Comparison of ENCODE assay signal across 1 cellular context in the genomic region with DNA sequence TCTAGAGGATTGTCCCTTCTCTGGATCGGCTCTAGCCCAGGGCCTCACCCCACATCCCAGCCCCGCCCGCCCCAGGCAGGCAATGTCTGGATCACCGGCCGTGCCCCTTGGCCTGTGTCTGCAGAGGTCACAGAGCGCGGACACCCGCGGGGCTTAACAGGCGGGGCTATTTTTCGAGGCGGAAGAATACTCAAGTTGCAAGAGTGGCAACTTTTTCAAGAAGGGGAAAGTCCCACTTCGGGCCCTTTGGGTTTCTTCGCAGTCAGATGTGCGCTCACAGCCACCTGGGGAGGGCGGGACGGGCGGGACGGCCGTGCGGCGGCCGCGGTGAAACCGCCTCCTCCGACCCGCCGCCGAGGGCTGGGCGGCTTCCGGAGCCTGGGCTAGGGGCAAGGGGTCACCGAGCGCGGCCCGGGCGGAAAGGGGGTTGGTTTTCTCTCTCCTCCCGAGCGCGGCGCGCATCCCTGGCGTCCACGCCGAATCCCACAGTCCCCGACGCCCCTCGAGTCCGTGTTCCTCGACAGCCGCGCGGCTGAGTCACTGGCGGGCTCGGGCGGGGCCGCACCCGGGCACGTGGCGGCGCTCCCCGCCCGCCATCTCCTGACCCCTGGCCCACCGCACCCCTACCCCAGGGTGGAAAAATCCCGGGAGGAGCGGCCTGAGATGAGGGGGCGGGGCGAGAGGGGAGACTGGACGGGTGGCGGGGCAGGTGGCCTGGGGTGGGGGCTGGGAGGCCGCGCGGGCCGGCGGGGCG.
TF ChIP-seq lines count a peak whose summit lies in the region.

No MANE protein-coding gene starts in this region.

TF ChIP-seq in HepG2, 621 proteins besides CTCF, POLR2A, EP300 and RAD21 (continued from another document and continues in another):
- no peak for TF ChIP-seq PRPF4 (IDR thresholded peaks at IDR 0.05; ENCODE audit: low read depth, low read length, poor library complexity, severe bottlenecking)
- TF ChIP-seq ZNF3 (CRISPR knock-in tag; IDR thresholded peaks at IDR 0.05), result no peak
- no peak for TF ChIP-seq RFX1 (IDR thresholded peaks at IDR 0.05)
- peak; percentile 80 for TF ChIP-seq RARA (CRISPR knock-in tag; IDR thresholded peaks at IDR 0.05)
- 0 out of 2 replicates have a peak, but pooled peaks have one; percentile 61 for TF ChIP-seq ZNF709 (CRISPR knock-in tag; IDR thresholded peaks at IDR 0.05)
- TF ChIP-seq NFKBIZ (CRISPR knock-in tag; IDR thresholded peaks at IDR 0.05), result peak; percentile 41; the same call in 1 of the 2 replicates
- TF ChIP-seq PHF5A (CRISPR knock-in tag; IDR thresholded peaks at IDR 0.05; ENCODE audit: low read depth, unreplicated experiment), result no peak
- TF ChIP-seq, protein P1, sequence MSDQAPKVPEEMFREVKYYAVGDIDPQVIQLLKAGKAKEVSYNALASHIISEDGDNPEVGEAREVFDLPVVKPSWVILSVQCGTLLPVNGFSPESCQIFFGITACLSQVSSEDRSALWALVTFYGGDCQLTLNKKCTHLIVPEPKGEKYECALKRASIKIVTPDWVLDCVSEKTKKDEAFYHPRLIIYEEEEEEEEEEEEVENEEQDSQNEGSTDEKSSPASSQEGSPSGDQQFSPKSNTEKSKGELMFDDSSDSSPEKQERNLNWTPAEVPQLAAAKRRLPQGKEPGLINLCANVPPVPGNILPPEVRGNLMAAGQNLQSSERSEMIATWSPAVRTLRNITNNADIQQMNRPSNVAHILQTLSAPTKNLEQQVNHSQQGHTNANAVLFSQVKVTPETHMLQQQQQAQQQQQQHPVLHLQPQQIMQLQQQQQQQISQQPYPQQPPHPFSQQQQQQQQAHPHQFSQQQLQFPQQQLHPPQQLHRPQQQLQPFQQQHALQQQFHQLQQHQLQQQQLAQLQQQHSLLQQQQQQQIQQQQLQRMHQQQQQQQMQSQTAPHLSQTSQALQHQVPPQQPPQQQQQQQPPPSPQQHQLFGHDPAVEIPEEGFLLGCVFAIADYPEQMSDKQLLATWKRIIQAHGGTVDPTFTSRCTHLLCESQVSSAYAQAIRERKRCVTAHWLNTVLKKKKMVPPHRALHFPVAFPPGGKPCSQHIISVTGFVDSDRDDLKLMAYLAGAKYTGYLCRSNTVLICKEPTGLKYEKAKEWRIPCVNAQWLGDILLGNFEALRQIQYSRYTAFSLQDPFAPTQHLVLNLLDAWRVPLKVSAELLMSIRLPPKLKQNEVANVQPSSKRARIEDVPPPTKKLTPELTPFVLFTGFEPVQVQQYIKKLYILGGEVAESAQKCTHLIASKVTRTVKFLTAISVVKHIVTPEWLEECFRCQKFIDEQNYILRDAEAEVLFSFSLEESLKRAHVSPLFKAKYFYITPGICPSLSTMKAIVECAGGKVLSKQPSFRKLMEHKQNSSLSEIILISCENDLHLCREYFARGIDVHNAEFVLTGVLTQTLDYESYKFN (CRISPR knock-in tag; conservative IDR thresholded peaks at IDR 0.05), result peak; percentile 53
- no peak for TF ChIP-seq GZF1 (CRISPR knock-in tag; IDR thresholded peaks at IDR 0.05)
- no peak for TF ChIP-seq CC2D1A (CRISPR knock-in tag; IDR thresholded peaks at IDR 0.05)
- TF ChIP-seq ZBTB42 (CRISPR knock-in tag; IDR thresholded peaks at IDR 0.05), result peak; percentile 41; the same call in 1 of the 2 replicates
- TF ChIP-seq FOXK1 (CRISPR knock-in tag; IDR thresholded peaks at IDR 0.05; ENCODE audit: borderline replicate concordance, low read depth), result peak; percentile 13; the same call in 1 of the 2 replicates
- TF ChIP-seq ZC3H13 (CRISPR knock-in tag; IDR thresholded peaks at IDR 0.05), result peak; percentile 92
- TF ChIP-seq ZNF790 (CRISPR knock-in tag; IDR thresholded peaks at IDR 0.05; ENCODE audit: borderline replicate concordance), result peak; percentile 11; the same call in 1 of the 2 replicates
- peak; percentile 60; the same call in 1 of the 2 replicates for TF ChIP-seq TBX2 (CRISPR knock-in tag; IDR thresholded peaks at IDR 0.05; ENCODE audit: borderline replicate concordance)
- TF ChIP-seq, protein P2, sequence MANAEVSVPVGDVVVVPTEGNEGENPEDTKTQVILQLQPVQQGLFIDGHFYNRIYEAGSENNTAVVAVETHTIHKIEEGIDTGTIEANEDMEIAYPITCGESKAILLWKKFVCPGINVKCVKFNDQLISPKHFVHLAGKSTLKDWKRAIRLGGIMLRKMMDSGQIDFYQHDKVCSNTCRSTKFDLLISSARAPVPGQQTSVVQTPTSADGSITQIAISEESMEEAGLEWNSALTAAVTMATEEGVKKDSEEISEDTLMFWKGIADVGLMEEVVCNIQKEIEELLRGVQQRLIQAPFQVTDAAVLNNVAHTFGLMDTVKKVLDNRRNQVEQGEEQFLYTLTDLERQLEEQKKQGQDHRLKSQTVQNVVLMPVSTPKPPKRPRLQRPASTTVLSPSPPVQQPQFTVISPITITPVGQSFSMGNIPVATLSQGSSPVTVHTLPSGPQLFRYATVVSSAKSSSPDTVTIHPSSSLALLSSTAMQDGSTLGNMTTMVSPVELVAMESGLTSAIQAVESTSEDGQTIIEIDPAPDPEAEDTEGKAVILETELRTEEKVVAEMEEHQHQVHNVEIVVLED (CRISPR knock-in tag; IDR thresholded peaks at IDR 0.05; ENCODE audit: borderline replicate concordance), result no peak
- no peak for TF ChIP-seq ZNF766 (CRISPR knock-in tag; IDR thresholded peaks at IDR 0.05; ENCODE audit: borderline replicate concordance)
- TF ChIP-seq HHEX (CRISPR knock-in tag; IDR thresholded peaks at IDR 0.05), result no peak
- no peak for TF ChIP-seq CREB1 (IDR thresholded peaks at IDR 0.05)
- TF ChIP-seq CREB1 (CRISPR knock-in tag; IDR thresholded peaks at IDR 0.05), result no peak
- TF ChIP-seq SP1 (IDR thresholded peaks at IDR 0.05), result no peak
- TF ChIP-seq SP1 (CRISPR knock-in tag; IDR thresholded peaks at IDR 0.05), result no peak
- TF ChIP-seq ZNF788 (CRISPR knock-in tag; IDR thresholded peaks at IDR 0.05; ENCODE audit: borderline replicate concordance), result no peak
- TF ChIP-seq EED (CRISPR knock-in tag; IDR thresholded peaks at IDR 0.05), result no peak
- TF ChIP-seq, protein P3, sequence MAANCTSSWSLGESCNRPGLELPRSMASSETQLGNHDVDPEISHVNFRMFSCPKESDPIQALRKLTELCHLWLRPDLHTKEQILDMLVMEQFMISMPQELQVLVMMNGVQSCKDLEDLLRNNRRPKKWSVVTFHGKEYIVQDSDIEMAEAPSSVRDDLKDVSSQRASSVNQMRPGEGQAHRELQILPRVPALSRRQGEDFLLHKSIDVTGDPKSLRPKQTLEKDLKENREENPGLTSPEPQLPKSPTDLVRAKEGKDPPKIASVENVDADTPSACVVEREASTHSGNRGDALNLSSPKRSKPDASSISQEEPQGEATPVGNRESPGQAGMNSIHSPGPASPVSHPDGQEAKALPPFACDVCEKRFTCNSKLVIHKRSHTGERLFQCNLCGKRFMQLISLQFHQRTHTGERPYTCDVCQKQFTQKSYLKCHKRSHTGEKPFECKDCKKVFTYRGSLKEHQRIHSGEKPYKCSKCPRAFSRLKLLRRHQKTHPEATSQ (CRISPR knock-in tag; IDR thresholded peaks at IDR 0.05; ENCODE audit: borderline replicate concordance), result peak; percentile 80; the same call in 1 of the 2 replicates
- peak; percentile 82; the same call in 1 of the 2 replicates for TF ChIP-seq ZNF333 (CRISPR knock-in tag; IDR thresholded peaks at IDR 0.05; ENCODE audit: borderline replicate concordance)
- TF ChIP-seq, protein P4, sequence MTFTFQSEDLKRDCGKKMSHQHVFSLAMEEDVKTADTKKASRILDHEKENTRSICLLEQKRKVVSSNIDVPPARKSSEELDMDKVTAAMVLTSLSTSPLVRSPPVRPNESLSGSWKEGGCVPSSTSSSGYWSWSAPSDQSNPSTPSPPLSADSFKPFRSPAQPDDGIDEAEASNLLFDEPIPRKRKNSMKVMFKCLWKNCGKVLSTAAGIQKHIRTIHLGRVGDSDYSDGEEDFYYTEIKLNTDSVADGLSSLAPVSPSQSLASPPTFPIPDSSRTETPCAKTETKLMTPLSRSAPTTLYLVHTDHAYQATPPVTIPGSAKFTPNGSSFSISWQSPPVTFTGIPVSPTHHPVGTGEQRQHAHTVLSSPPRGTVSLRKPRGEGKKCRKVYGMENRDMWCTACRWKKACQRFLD (CRISPR knock-in tag; IDR thresholded peaks at IDR 0.05; ENCODE audit: borderline replicate concordance), result no peak; the same call in 1 of the 2 replicates
- no peak for TF ChIP-seq ZFP36L2 (CRISPR knock-in tag; IDR thresholded peaks at IDR 0.05)
- no peak for TF ChIP-seq NFE2L1 (CRISPR knock-in tag; IDR thresholded peaks at IDR 0.05; ENCODE audit: borderline replicate concordance)
- no peak for TF ChIP-seq ZNF121 (CRISPR knock-in tag; IDR thresholded peaks at IDR 0.05)
- no peak for TF ChIP-seq ZFP1 (CRISPR knock-in tag; IDR thresholded peaks at IDR 0.05)
- TF ChIP-seq, protein P5, sequence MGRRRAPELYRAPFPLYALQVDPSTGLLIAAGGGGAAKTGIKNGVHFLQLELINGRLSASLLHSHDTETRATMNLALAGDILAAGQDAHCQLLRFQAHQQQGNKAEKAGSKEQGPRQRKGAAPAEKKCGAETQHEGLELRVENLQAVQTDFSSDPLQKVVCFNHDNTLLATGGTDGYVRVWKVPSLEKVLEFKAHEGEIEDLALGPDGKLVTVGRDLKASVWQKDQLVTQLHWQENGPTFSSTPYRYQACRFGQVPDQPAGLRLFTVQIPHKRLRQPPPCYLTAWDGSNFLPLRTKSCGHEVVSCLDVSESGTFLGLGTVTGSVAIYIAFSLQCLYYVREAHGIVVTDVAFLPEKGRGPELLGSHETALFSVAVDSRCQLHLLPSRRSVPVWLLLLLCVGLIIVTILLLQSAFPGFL (CRISPR knock-in tag; IDR thresholded peaks at IDR 0.05), result no peak
- TF ChIP-seq ZNF367 (CRISPR knock-in tag; IDR thresholded peaks at IDR 0.05; ENCODE audit: borderline replicate concordance), result no peak
- no peak for TF ChIP-seq CCAR2 (optimal IDR thresholded peaks at IDR 0.05; ENCODE audit: low read depth, low read length)
- TF ChIP-seq, protein P6, sequence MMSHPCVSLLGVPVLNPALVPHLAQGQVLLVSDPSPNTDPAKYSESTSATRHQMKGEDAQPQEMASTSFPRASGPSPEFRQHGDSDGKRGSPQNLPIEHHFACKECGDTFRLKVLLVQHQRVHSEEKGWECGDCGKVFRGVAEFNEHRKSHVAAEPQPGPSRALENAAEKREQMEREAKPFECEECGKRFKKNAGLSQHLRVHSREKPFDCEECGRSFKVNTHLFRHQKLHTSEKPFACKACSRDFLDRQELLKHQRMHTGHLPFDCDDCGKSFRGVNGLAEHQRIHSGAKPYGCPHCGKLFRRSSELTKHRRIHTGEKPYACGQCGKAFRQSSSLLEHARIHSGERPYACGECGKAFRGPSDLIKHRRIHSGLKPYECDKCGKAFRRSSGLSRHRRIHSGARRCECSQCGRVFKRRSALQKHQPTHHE (CRISPR knock-in tag; IDR thresholded peaks at IDR 0.05; ENCODE audit: borderline replicate concordance), result 0 out of 2 replicates have a peak, but pooled peaks have one; percentile 58
- TF ChIP-seq, protein P7, sequence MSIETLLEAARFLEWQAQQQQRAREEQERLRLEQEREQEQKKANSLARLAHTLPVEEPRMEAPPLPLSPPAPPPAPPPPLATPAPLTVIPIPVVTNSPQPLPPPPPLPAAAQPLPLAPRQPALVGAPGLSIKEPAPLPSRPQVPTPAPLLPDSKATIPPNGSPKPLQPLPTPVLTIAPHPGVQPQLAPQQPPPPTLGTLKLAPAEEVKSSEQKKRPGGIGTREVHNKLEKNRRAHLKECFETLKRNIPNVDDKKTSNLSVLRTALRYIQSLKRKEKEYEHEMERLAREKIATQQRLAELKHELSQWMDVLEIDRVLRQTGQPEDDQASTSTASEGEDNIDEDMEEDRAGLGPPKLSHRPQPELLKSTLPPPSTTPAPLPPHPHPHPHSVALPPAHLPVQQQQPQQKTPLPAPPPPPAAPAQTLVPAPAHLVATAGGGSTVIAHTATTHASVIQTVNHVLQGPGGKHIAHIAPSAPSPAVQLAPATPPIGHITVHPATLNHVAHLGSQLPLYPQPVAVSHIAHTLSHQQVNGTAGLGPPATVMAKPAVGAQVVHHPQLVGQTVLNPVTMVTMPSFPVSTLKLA (IDR thresholded peaks at IDR 0.05), result peak; percentile 30; the same call in 1 of the 2 replicates
- TF ChIP-seq, protein P8, sequence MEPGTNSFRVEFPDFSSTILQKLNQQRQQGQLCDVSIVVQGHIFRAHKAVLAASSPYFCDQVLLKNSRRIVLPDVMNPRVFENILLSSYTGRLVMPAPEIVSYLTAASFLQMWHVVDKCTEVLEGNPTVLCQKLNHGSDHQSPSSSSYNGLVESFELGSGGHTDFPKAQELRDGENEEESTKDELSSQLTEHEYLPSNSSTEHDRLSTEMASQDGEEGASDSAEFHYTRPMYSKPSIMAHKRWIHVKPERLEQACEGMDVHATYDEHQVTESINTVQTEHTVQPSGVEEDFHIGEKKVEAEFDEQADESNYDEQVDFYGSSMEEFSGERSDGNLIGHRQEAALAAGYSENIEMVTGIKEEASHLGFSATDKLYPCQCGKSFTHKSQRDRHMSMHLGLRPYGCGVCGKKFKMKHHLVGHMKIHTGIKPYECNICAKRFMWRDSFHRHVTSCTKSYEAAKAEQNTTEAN (CRISPR knock-in tag; conservative IDR thresholded peaks at IDR 0.05), result no peak
- TF ChIP-seq HOXA5 (CRISPR knock-in tag; IDR thresholded peaks at IDR 0.05), result peak; percentile 51; the same call in 1 of the 2 replicates
- TF ChIP-seq, protein P9, sequence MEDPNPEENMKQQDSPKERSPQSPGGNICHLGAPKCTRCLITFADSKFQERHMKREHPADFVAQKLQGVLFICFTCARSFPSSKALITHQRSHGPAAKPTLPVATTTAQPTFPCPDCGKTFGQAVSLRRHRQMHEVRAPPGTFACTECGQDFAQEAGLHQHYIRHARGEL (CRISPR knock-in tag; IDR thresholded peaks at IDR 0.05), result no peak
- no peak for TF ChIP-seq DNMT3B (CRISPR knock-in tag; conservative IDR thresholded peaks at IDR 0.05)
- TF ChIP-seq, protein P10, sequence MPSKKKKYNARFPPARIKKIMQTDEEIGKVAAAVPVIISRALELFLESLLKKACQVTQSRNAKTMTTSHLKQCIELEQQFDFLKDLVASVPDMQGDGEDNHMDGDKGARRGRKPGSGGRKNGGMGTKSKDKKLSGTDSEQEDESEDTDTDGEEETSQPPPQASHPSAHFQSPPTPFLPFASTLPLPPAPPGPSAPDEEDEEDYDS (CRISPR knock-in tag; IDR thresholded peaks at IDR 0.05), result no peak
- no peak for TF ChIP-seq SNRNP70 (IDR thresholded peaks at IDR 0.05; ENCODE audit: low read depth, low read length)
- 0 out of 2 replicates have a peak, but pooled peaks have one; percentile 28 for TF ChIP-seq THAP11 (CRISPR knock-in tag; IDR thresholded peaks at IDR 0.05)
- no peak for TF ChIP-seq HDAC6 (IDR thresholded peaks at IDR 0.05; ENCODE audit: low read depth, low read length)
- TF ChIP-seq ZFAT (CRISPR knock-in tag; conservative IDR thresholded peaks at IDR 0.05), result no peak
- TF ChIP-seq ZNF30 (CRISPR knock-in tag; IDR thresholded peaks at IDR 0.05), result no peak
- no peak for TF ChIP-seq SRSF9 (IDR thresholded peaks at IDR 0.05; ENCODE audit: borderline replicate concordance, insufficient read depth, low read depth, low read length, poor library complexity, severe bottlenecking)
- TF ChIP-seq, protein P11, sequence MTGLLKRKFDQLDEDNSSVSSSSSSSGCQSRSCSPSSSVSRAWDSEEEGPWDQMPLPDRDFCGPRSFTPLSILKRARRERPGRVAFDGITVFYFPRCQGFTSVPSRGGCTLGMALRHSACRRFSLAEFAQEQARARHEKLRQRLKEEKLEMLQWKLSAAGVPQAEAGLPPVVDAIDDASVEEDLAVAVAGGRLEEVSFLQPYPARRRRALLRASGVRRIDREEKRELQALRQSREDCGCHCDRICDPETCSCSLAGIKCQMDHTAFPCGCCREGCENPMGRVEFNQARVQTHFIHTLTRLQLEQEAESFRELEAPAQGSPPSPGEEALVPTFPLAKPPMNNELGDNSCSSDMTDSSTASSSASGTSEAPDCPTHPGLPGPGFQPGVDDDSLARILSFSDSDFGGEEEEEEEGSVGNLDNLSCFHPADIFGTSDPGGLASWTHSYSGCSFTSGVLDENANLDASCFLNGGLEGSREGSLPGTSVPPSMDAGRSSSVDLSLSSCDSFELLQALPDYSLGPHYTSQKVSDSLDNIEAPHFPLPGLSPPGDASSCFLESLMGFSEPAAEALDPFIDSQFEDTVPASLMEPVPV (CRISPR knock-in tag; IDR thresholded peaks at IDR 0.05), result peak; percentile 87; the same call in 1 of the 2 replicates
- no peak for TF ChIP-seq CBFB (CRISPR knock-in tag; IDR thresholded peaks at IDR 0.05)
